1 cellular context compared by ENCODE assay signal in genomic region chr14:58283730-58284129, GRCh38.
TF ChIP-seq lines count a peak whose summit lies in the region.

No MANE protein-coding gene starts in this region.

TF ChIP-seq in HepG2, 621 proteins besides CTCF, POLR2A, EP300 and RAD21 (continued from another document and continues in another):
- TF ChIP-seq, protein P1, sequence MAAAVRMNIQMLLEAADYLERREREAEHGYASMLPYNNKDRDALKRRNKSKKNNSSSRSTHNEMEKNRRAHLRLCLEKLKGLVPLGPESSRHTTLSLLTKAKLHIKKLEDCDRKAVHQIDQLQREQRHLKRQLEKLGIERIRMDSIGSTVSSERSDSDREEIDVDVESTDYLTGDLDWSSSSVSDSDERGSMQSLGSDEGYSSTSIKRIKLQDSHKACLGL (CRISPR knock-in tag; IDR thresholded peaks at IDR 0.05) = no peak
- no peak for TF ChIP-seq ZNF558 (CRISPR knock-in tag; IDR thresholded peaks at IDR 0.05; ENCODE audit: borderline replicate concordance)
- no peak for TF ChIP-seq DMTF1 (CRISPR knock-in tag; IDR thresholded peaks at IDR 0.05)
- no peak for TF ChIP-seq ZNF572 (CRISPR knock-in tag; IDR thresholded peaks at IDR 0.05)
- peak; percentile 59; the same call in 1 of the 2 replicates for TF ChIP-seq AHDC1 (CRISPR knock-in tag; IDR thresholded peaks at IDR 0.05; ENCODE audit: borderline replicate concordance)
- TF ChIP-seq CEBPG (CRISPR knock-in tag; IDR thresholded peaks at IDR 0.05) = peak; percentile 95
- TF ChIP-seq RFXAP (CRISPR knock-in tag; IDR thresholded peaks at IDR 0.05; ENCODE audit: borderline replicate concordance) = no peak
- TF ChIP-seq, protein P2, sequence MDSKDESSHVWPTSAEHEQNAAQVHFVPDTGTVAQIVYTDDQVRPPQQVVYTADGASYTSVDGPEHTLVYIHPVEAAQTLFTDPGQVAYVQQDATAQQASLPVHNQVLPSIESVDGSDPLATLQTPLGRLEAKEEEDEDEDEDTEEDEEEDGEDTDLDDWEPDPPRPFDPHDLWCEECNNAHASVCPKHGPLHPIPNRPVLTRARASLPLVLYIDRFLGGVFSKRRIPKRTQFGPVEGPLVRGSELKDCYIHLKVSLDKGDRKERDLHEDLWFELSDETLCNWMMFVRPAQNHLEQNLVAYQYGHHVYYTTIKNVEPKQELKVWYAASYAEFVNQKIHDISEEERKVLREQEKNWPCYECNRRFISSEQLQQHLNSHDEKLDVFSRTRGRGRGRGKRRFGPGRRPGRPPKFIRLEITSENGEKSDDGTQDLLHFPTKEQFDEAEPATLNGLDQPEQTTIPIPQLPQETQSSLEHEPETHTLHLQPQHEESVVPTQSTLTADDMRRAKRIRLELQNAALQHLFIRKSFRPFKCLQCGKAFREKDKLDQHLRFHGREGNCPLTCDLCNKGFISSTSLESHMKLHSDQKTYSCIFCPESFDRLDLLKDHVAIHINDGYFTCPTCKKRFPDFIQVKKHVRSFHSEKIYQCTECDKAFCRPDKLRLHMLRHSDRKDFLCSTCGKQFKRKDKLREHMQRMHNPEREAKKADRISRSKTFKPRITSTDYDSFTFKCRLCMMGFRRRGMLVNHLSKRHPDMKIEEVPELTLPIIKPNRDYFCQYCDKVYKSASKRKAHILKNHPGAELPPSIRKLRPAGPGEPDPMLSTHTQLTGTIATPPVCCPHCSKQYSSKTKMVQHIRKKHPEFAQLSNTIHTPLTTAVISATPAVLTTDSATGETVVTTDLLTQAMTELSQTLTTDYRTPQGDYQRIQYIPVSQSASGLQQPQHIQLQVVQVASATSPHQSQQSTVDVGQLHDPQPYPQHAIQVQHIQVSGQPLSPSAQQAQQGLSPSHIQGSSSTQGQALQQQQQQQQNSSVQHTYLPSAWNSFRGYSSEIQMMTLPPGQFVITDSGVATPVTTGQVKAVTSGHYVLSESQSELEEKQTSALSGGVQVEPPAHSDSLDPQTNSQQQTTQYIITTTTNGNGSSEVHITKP (CRISPR knock-in tag; IDR thresholded peaks at IDR 0.05; ENCODE audit: low read depth) = no peak
- TF ChIP-seq NKX3-1 (CRISPR knock-in tag; IDR thresholded peaks at IDR 0.05) = no peak
- no peak for TF ChIP-seq YEATS2 (CRISPR knock-in tag; IDR thresholded peaks at IDR 0.05; ENCODE audit: borderline replicate concordance)
- no peak for TF ChIP-seq SIN3A (IDR thresholded peaks at IDR 0.05; ENCODE audit: borderline replicate concordance, low read depth, low read length)
- TF ChIP-seq ISX (CRISPR knock-in tag; conservative IDR thresholded peaks at IDR 0.05) = no peak
- no peak for TF ChIP-seq POGK (CRISPR knock-in tag; conservative IDR thresholded peaks at IDR 0.05)
- no peak for TF ChIP-seq HNRNPUL1 (IDR thresholded peaks at IDR 0.05; ENCODE audit: low read depth, low read length)
- no peak for TF ChIP-seq ZFP36L2 (CRISPR knock-in tag; IDR thresholded peaks at IDR 0.05)
- TF ChIP-seq ZNF546 (CRISPR knock-in tag; conservative IDR thresholded peaks at IDR 0.05) = no peak
- TF ChIP-seq, protein P3, sequence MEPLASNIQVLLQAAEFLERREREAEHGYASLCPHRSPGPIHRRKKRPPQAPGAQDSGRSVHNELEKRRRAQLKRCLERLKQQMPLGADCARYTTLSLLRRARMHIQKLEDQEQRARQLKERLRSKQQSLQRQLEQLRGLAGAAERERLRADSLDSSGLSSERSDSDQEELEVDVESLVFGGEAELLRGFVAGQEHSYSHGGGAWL (CRISPR knock-in tag; IDR thresholded peaks at IDR 0.05) = no peak
- no peak for TF ChIP-seq PTBP1 (IDR thresholded peaks at IDR 0.05; ENCODE audit: low read depth, low read length, poor library complexity, severe bottlenecking)
- TF ChIP-seq ZFP91 (CRISPR knock-in tag; IDR thresholded peaks at IDR 0.05; ENCODE audit: borderline replicate concordance) = no peak
- TF ChIP-seq ZNF34 (CRISPR knock-in tag; IDR thresholded peaks at IDR 0.05; ENCODE audit: borderline replicate concordance) = no peak
- TF ChIP-seq, protein P4, sequence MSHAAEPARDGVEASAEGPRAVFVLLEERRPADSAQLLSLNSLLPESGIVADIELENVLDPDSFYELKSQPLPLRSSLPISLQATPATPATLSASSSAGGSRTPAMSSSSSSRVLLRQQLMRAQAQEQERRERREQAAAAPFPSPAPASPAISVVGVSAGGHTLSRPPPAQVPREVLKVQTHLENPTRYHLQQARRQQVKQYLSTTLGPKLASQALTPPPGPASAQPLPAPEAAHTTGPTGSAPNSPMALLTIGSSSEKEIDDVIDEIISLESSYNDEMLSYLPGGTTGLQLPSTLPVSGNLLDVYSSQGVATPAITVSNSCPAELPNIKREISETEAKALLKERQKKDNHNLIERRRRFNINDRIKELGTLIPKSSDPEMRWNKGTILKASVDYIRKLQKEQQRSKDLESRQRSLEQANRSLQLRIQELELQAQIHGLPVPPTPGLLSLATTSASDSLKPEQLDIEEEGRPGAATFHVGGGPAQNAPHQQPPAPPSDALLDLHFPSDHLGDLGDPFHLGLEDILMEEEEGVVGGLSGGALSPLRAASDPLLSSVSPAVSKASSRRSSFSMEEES (CRISPR knock-in tag; IDR thresholded peaks at IDR 0.05) = no peak
- no peak for TF ChIP-seq DNMT1 (CRISPR knock-in tag; IDR thresholded peaks at IDR 0.05)
- TF ChIP-seq SPEN (CRISPR knock-in tag; IDR thresholded peaks at IDR 0.05; ENCODE audit: low read depth) = no peak
- no peak for TF ChIP-seq EZH2 (conservative IDR thresholded peaks at IDR 0.05; ENCODE audit: low read depth, low read length)
- TF ChIP-seq ZBTB20 (CRISPR knock-in tag; IDR thresholded peaks at IDR 0.05; ENCODE audit: borderline replicate concordance, low read depth) = no peak
- TF ChIP-seq NCOR1 (IDR thresholded peaks at IDR 0.05; ENCODE audit: borderline replicate concordance, low read length) = 0 out of 2 replicates have a peak, but pooled peaks have one; percentile 34
- TF ChIP-seq KAT7 (CRISPR knock-in tag; IDR thresholded peaks at IDR 0.05; ENCODE audit: borderline replicate concordance) = no peak
- peak; percentile 46; the same call in 1 of the 2 replicates for TF ChIP-seq HMG20A (CRISPR knock-in tag; IDR thresholded peaks at IDR 0.05; ENCODE audit: borderline replicate concordance)
- TF ChIP-seq, protein P5, sequence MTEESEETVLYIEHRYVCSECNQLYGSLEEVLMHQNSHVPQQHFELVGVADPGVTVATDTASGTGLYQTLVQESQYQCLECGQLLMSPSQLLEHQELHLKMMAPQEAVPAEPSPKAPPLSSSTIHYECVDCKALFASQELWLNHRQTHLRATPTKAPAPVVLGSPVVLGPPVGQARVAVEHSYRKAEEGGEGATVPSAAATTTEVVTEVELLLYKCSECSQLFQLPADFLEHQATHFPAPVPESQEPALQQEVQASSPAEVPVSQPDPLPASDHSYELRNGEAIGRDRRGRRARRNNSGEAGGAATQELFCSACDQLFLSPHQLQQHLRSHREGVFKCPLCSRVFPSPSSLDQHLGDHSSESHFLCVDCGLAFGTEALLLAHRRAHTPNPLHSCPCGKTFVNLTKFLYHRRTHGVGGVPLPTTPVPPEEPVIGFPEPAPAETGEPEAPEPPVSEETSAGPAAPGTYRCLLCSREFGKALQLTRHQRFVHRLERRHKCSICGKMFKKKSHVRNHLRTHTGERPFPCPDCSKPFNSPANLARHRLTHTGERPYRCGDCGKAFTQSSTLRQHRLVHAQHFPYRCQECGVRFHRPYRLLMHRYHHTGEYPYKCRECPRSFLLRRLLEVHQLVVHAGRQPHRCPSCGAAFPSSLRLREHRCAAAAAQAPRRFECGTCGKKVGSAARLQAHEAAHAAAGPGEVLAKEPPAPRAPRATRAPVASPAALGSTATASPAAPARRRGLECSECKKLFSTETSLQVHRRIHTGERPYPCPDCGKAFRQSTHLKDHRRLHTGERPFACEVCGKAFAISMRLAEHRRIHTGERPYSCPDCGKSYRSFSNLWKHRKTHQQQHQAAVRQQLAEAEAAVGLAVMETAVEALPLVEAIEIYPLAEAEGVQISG (CRISPR knock-in tag; IDR thresholded peaks at IDR 0.05) = no peak
- no peak for TF ChIP-seq STAG1 (CRISPR knock-in tag; IDR thresholded peaks at IDR 0.05)
- TF ChIP-seq GABPB1 (CRISPR knock-in tag; IDR thresholded peaks at IDR 0.05) = no peak
- TF ChIP-seq ZNF460 (CRISPR knock-in tag; IDR thresholded peaks at IDR 0.05; ENCODE audit: borderline replicate concordance) = no peak
- peak; percentile 96 for TF ChIP-seq ELF3 (CRISPR knock-in tag; IDR thresholded peaks at IDR 0.05)
